9 cellular contexts compared by ENCODE assay signal in genomic region chr19:4057913-4058695, GRCh38. TPM values are rescaled to one million over a fixed set of nuclear protein-coding genes. Genes with fewer than 3 reads are reported as not detected.
DNase-seq lines count a peak whose midpoint lies in the region; ATAC-seq and TF ChIP-seq lines count a peak whose summit lies in the region.
"Had no signal": no experiment of that assay in that cellular context is flagged by ENCODE, and none has a peak within 500 bp of the region (broad histone marks: within the 10 kb centered on the region; RNA-seq: fewer than 3 reads in every experiment).

No MANE protein-coding gene starts in this region.

- peak overlapping the region; percentile 82 for H3K27ac Mint-ChIP-seq in osteocyte (ENCODE audit: unreplicated experiment)
- H3K27ac Mint-ChIP-seq: activated naive CD4-positive, alpha-beta T cell treated with anti-CD3 and anti-CD28 coated beads, Interleukin-2, amount 50 U/mL, for 24 hours had no signal

- TF ChIP-seq CTCF in fibroblast of pulmonary artery (IDR thresholded peaks at IDR 0.05; ENCODE audit: low read length, missing control alignments) (peak; percentile 20), osteocyte (IDR thresholded peaks at IDR 0.05) (no peak)

- no peak for ATAC-seq in GM18870 (IDR thresholded peaks at IDR 0.05; ENCODE audit: unreplicated experiment)

- H3K4me3 ChIP-seq in fibroblast of pulmonary artery (replicated peaks; ENCODE audit: low read depth, low read length), result peak overlapping the region; percentile 21

- peak; percentile 64 for DNase-seq in activated gamma-delta T cell treated with Interleukin-2 at 50 U/mL for 16 hours
- DNase-seq in activated gamma-delta T cell (lab: John Stamatoyannopoulos, UW), result no peak
- DNase-seq in activated T-cell treated with anti-CD3 and anti-CD28 coated beads for 48 hours (ENCODE audit: low read depth), result peak; percentile 56
- peak; percentile 89 for DNase-seq in fibroblast of pulmonary artery (ENCODE audit: low read depth)
- DNase-seq in osteocyte (ENCODE audit: extremely low spot score, unreplicated experiment), result no peak
- DNase-seq in NCI-H526 (lab: John Stamatoyannopoulos, UW), result no peak
- DNase-seq in NCI-H2227 (lab: John Stamatoyannopoulos, UW; ENCODE audit: unreplicated experiment), result no peak

- H3K36me3 Mint-ChIP-seq in osteocyte (ENCODE audit: unreplicated experiment), result peaks cover 10% of the 10 kb centered on the region

- no peaks in the 10 kb centered on the region for H3K9me3 Mint-ChIP-seq in osteocyte (ENCODE audit: unreplicated experiment)
- H3K9me3 Mint-ChIP-seq: activated naive CD4-positive, alpha-beta T cell treated with anti-CD3 and anti-CD28 coated beads, Interleukin-2, amount 50 U/mL, for 24 hours had no signal

- no peaks in the 10 kb centered on the region for H3K27me3 Mint-ChIP-seq in osteocyte (ENCODE audit: unreplicated experiment)
- H3K27me3 Mint-ChIP-seq: activated naive CD4-positive, alpha-beta T cell treated with anti-CD3 and anti-CD28 coated beads, Interleukin-2, amount 50 U/mL, for 24 hours had no signal

- peaks cover 37% of the 10 kb centered on the region for H3K4me1 Mint-ChIP-seq in osteocyte (ENCODE audit: unreplicated experiment)

- H3K4me3 Mint-ChIP-seq in osteocyte (ENCODE audit: unreplicated experiment), result no peak overlapping the region
- H3K4me3 Mint-ChIP-seq: activated naive CD4-positive, alpha-beta T cell treated with anti-CD3 and anti-CD28 coated beads, Interleukin-2, amount 50 U/mL, for 24 hours had no signal

RNA-seq across cellular contexts. Expression of gene ZBTB7A, which starts 8.6 kb away (rescaled TPM):
- total RNA-seq in osteocyte, result 29.4 and 30.0 TPM in 2 replicates

RNA-seq across cellular contexts. Expression of gene PIAS4, which starts 50.6 kb away (rescaled TPM):
- total RNA-seq in osteocyte, result 28.8 and 29.4 TPM in 2 replicates

Comparison
In these comparisons a context has a peak if more than half of its experiments do, and no peak if none do; other contexts are left out.
1. DNase-seq: peak in activated gamma-delta T cell treated with Interleukin-2 at 50 U/mL for 16 hours (single experiment), activated T-cell treated with anti-CD3 and anti-CD28 coated beads for 48 hours (single experiment) and fibroblast of pulmonary artery (single experiment); none in activated gamma-delta T cell (single experiment), osteocyte (single experiment), NCI-H526 (0 of 2) and NCI-H2227 (single experiment).